In genomic region chr2:209426432-209426831, GRCh38 we compare ENCODE assay signal across 13 cellular contexts. TPM values are rescaled to one million over a fixed set of nuclear protein-coding genes. Genes with fewer than 3 reads are reported as not detected.
A peak's percentile ranks its signal among the peaks of the same experiment; 100 is the strongest.
DNase-seq lines count a peak whose midpoint lies in the region; ATAC-seq, FAIRE-seq and TF ChIP-seq lines count a peak whose summit lies in the region.
"Had no signal": no experiment of that assay in that cellular context is flagged by ENCODE, and none has a peak within 500 bp of the region (broad histone marks: within the 10 kb centered on the region; RNA-seq: fewer than 3 reads in every experiment).

No MANE protein-coding gene starts in this region.

- FAIRE-seq in GM12892 (lab: Jason Lieb, UNC) = no peak
- FAIRE-seq: HepG2, small intestine had no signal

- H3K4me3 ChIP-seq in epithelial cell of esophagus (ENCODE audit: low read length) (no peak overlapping the region), smooth muscle cell (no peak overlapping the region)
- H3K4me3 ChIP-seq in CD8-positive, alpha-beta T cell (ENCODE audit: low read depth, low read length) = no peak overlapping the region
- H3K4me3 ChIP-seq: HAP-1 had no signal

- H4K20me1 ChIP-seq in smooth muscle cell (ENCODE audit: low read depth) = no peaks in the 10 kb centered on the region

- TF ChIP-seq CTCF in epithelial cell of esophagus (IDR thresholded peaks at IDR 0.05; ENCODE audit: insufficient read depth, low read depth, low read length, missing control alignments) (no peak), smooth muscle cell (IDR thresholded peaks at IDR 0.05; ENCODE audit: borderline replicate concordance, insufficient read depth, poor library complexity, severe bottlenecking) (no peak)
- TF ChIP-seq CTCF in CD8-positive, alpha-beta T cell (IDR thresholded peaks at IDR 0.05) = no peak

- no peaks in the 10 kb centered on the region for H3K9me3 ChIP-seq in smooth muscle cell (replicated peaks; ENCODE audit: low read depth)
- no peaks in the 10 kb centered on the region for H3K9me3 ChIP-seq in CD8-positive, alpha-beta T cell (ENCODE audit: low read length)
- H3K9me3 ChIP-seq: HAP-1 had no signal

- H3K36me3 Mint-ChIP-seq in activated naive CD4-positive, alpha-beta T cell treated with anti-CD3 and anti-CD28 coated beads, Interleukin-2, amount 50 U/mL, for 72 hours = peaks cover 0 to 9% of the 10 kb centered on the region in 2 donors
- H3K36me3 Mint-ChIP-seq in CD8-positive, alpha-beta T cell = no peaks in the 10 kb centered on the region
- H3K36me3 Mint-ChIP-seq: activated naive CD8-positive, alpha-beta T cell treated with anti-CD3 and anti-CD28 coated beads, Interleukin-2, amount 10 ng/mL, durations not matched to agents 7 days and 5 days had no signal

- H3K27me3 ChIP-seq in smooth muscle cell (ENCODE audit: low read depth) = no peaks in the 10 kb centered on the region
- no peaks in the 10 kb centered on the region for H3K27me3 ChIP-seq in CD8-positive, alpha-beta T cell (ENCODE audit: insufficient read depth, low read length)

- DNase-seq in NCI-H1092 (lab: John Stamatoyannopoulos, UW) (peak; percentile 50), NCI-H774 (lab: John Stamatoyannopoulos, UW) (peak; percentile 70), epithelial cell of esophagus (ENCODE audit: low read depth) (peak; percentile 96), smooth muscle cell (lab: John Stamatoyannopoulos, UW; ENCODE audit: unreplicated experiment) (no peak), GM12892 (ENCODE audit: insufficient read length) (no peak)
- no peak for DNase-seq in activated naive CD4-positive, alpha-beta T cell treated with anti-CD3 and anti-CD28 coated beads, Interleukin-2, amount 50 U/mL, for 72 hours (ENCODE audit: low spot score in 2 of 2)
- DNase-seq in NK-92 treated with Interleukin-12 subunit alpha and Interleukin-12 subunit beta, amount 100 ng/mL, for 24 hours (lab: John Stamatoyannopoulos, UW) = no peak
- DNase-seq in CD8-positive, alpha-beta T cell = no peak
- DNase-seq: activated naive CD8-positive, alpha-beta T cell treated with anti-CD3 and anti-CD28 coated beads, Interleukin-2, amount 10 ng/mL, durations not matched to agents 7 days and 5 days; small intestine; T1000 had no signal

- H3K27me3 Mint-ChIP-seq in CD8-positive, alpha-beta T cell (ENCODE audit: low read depth) = peaks cover 44% of the 10 kb centered on the region

- H3K4me3 Mint-ChIP-seq in CD8-positive, alpha-beta T cell = no peak overlapping the region
- H3K4me3 Mint-ChIP-seq: activated naive CD8-positive, alpha-beta T cell treated with anti-CD3 and anti-CD28 coated beads, Interleukin-2, amount 10 ng/mL, durations not matched to agents 7 days and 5 days had no signal

- peaks cover 4% of the 10 kb centered on the region for H3F3A ChIP-seq in smooth muscle cell (ENCODE audit: low read depth)

- peaks cover 10% of the 10 kb centered on the region for H3K4me1 ChIP-seq in smooth muscle cell (ENCODE audit: low read depth)
- peaks cover 9% of the 10 kb centered on the region for H3K4me1 ChIP-seq in CD8-positive, alpha-beta T cell (ENCODE audit: insufficient read depth, low read length)

- no peak overlapping the region for H2AFZ ChIP-seq in smooth muscle cell (ENCODE audit: low read depth)

- no peaks in the 10 kb centered on the region for H3K9me3 Mint-ChIP-seq in activated naive CD4-positive, alpha-beta T cell treated with anti-CD3 and anti-CD28 coated beads, Interleukin-2, amount 50 U/mL, for 72 hours
- no peaks in the 10 kb centered on the region for H3K9me3 Mint-ChIP-seq in CD8-positive, alpha-beta T cell
- H3K9me3 Mint-ChIP-seq: activated naive CD8-positive, alpha-beta T cell treated with anti-CD3 and anti-CD28 coated beads, Interleukin-2, amount 10 ng/mL, durations not matched to agents 7 days and 5 days had no signal

- H3K4me1 Mint-ChIP-seq in CD8-positive, alpha-beta T cell (ENCODE audit: low read depth) = peaks cover 13% of the 10 kb centered on the region

- H3K36me3 ChIP-seq in smooth muscle cell (ENCODE audit: low read depth) = no peaks in the 10 kb centered on the region
- H3K36me3 ChIP-seq in CD8-positive, alpha-beta T cell (ENCODE audit: insufficient read depth, low read length) = no peaks in the 10 kb centered on the region
- H3K36me3 ChIP-seq: HAP-1 had no signal

- POLR2A ChIA-PET in CD8-positive, alpha-beta T cell (lab: Charles Lee) = no interaction called here

- no peak overlapping the region for H3K27ac Mint-ChIP-seq in activated naive CD4-positive, alpha-beta T cell treated with anti-CD3 and anti-CD28 coated beads, Interleukin-2, amount 50 U/mL, for 72 hours
- no peak overlapping the region for H3K27ac Mint-ChIP-seq in CD8-positive, alpha-beta T cell
- H3K27ac Mint-ChIP-seq: activated naive CD8-positive, alpha-beta T cell treated with anti-CD3 and anti-CD28 coated beads, Interleukin-2, amount 10 ng/mL, durations not matched to agents 7 days and 5 days had no signal

- CTCF ChIA-PET in CD8-positive, alpha-beta T cell (lab: Charles Lee) = no interaction called here

- no peak for TF ChIP-seq POLR2A in GM12892 (IDR thresholded peaks at IDR 0.05; ENCODE audit: low read depth, low read length)

- intact Hi-C loops in CD8-positive, alpha-beta T cell (cut with DNase I, micrococcal nuclease) = no loop called here

- no peak overlapping the region for H3K4me2 ChIP-seq in smooth muscle cell

- no peak for ATAC-seq in activated naive CD4-positive, alpha-beta T cell treated with anti-CD3 and anti-CD28 coated beads, Interleukin-2, amount 50 U/mL, for 72 hours
- no peak for ATAC-seq in CD8-positive, alpha-beta T cell
- ATAC-seq: HepG2 had no signal

- peak overlapping the region; percentile 67 for H3K27ac ChIP-seq in smooth muscle cell (ENCODE audit: low read depth)
- H3K27ac ChIP-seq in CD8-positive, alpha-beta T cell (ENCODE audit: low read depth, low read length) = no peak overlapping the region

- peak overlapping the region; percentile 31 for H3K9ac ChIP-seq in smooth muscle cell (ENCODE audit: low read depth)

- H3K79me2 ChIP-seq in smooth muscle cell (ENCODE audit: low read depth) = peaks cover 4% of the 10 kb centered on the region

RNA-seq across cellular contexts. Expression of gene MAP2, which starts 2.6 kb away (rescaled TPM):
- total RNA-seq in smooth muscle cell = 18.7 and 23.2 TPM in 2 replicates
- polyA plus RNA-seq in smooth muscle cell = 1.8 and 15.4 TPM in 2 replicates
- total RNA-seq in activated naive CD4-positive, alpha-beta T cell treated with anti-CD3 and anti-CD28 coated beads, Interleukin-2, amount 50 U/mL, for 72 hours = under 1 TPM; 0.18 to 0.33 TPM
- polyA plus RNA-seq in GM12892 (2012; ENCODE audit: missing spikeins) = not detected
- total RNA-seq in CD8-positive, alpha-beta T cell = not detected
- total RNA-seq: activated naive CD8-positive, alpha-beta T cell treated with anti-CD3 and anti-CD28 coated beads, Interleukin-2, amount 10 ng/mL, durations not matched to agents 7 days and 5 days; HepG2 had no signal

Comparison
In these comparisons a context has a peak if more than half of its experiments do, and no peak if none do; other contexts are left out.
1. DNase-seq: peak in NCI-H1092 (single experiment), NCI-H774 (single experiment) and epithelial cell of esophagus (single experiment); none in smooth muscle cell (single experiment), activated naive CD4-positive, alpha-beta T cell treated with anti-CD3 and anti-CD28 coated beads, Interleukin-2, amount 50 U/mL, for 72 hours (0 of 2), GM12892 (single experiment), NK-92 treated with Interleukin-12 subunit alpha and Interleukin-12 subunit beta, amount 100 ng/mL, for 24 hours (single experiment) and CD8-positive, alpha-beta T cell (0 of 7).
2. RNA of gene MAP2, which starts 2.6 kb away (total RNA-seq): 18.7 to 23.2 TPM in smooth muscle cell; 0.18 to 0.33 TPM in activated naive CD4-positive, alpha-beta T cell treated with anti-CD3 and anti-CD28 coated beads, Interleukin-2, amount 50 U/mL, for 72 hours and not detected in CD8-positive, alpha-beta T cell; every median in the first group is over 10 times any median in the second.